19 cellular contexts compared by ENCODE assay signal in the genomic region with DNA sequence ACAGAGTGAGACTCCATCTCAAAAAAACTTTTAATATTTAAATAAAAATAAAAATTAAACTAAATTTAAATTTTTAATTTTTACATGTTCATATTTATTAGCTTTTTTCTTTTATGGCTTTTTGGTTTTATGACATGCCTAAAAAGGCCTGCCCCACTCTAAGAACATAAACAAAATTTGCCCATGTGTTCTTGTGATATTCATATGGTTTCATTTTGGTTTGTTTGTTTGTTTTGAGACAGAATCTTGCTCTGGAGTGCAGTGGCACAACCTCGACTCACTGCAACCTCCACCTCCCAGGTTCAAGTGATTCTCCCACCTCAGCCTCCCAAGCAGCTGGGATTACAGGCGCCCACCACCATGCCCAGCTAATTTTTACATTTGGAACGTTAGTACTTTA. TPM values are rescaled to one million over a fixed set of nuclear protein-coding genes. Genes with fewer than 3 reads are reported as not detected.
DNase-seq lines count a peak whose midpoint lies in the region; ATAC-seq and TF ChIP-seq lines count a peak whose summit lies in the region.
"Had no signal": no experiment of that assay in that cellular context is flagged by ENCODE, and none has a peak within 500 bp of the region (broad histone marks: within the 10 kb centered on the region; RNA-seq: fewer than 3 reads in every experiment).

No MANE protein-coding gene starts in this region.

- no peak overlapping the region for H2BK12ac ChIP-seq in trophoblast cell (ENCODE audit: low read length)

- H3K18ac ChIP-seq in trophoblast cell (ENCODE audit: low read length), result no peak overlapping the region

- no peak for TF ChIP-seq CTCF in HFFc6 (IDR thresholded peaks at IDR 0.05)
- no peak for TF ChIP-seq CTCF in endothelial cell (IDR thresholded peaks at IDR 0.05; ENCODE audit: unreplicated experiment)

- H3K27me3 Mint-ChIP-seq in HFFc6 (ENCODE audit: insufficient read depth), result no peaks in the 10 kb centered on the region
- H3K27me3 Mint-ChIP-seq in endothelial cell (ENCODE audit: unreplicated experiment), result peaks cover 6% of the 10 kb centered on the region
- H3K27me3 Mint-ChIP-seq: memory B cell had no signal

- no peak overlapping the region for H2AK5ac ChIP-seq in trophoblast cell (ENCODE audit: low read length)

- H3K36me3 Mint-ChIP-seq in HFFc6 (ENCODE audit: low read depth) (peaks cover 4% of the 10 kb centered on the region; the same call in 1 of the 2 replicates), endothelial cell (ENCODE audit: low read depth, unreplicated experiment) (no peaks in the 10 kb centered on the region)
- H3K36me3 Mint-ChIP-seq: memory B cell had no signal

- peak overlapping the region; percentile 100 for H3K27ac ChIP-seq in ACC112 (ENCODE audit: low read depth, low read length)
- H3K27ac ChIP-seq in trophoblast cell (ENCODE audit: low read depth, low read length), result peak overlapping the region; percentile 98

- H2BK5ac ChIP-seq in trophoblast cell (ENCODE audit: low read depth, low read length, poor library complexity), result no peak overlapping the region

- peaks cover 55% of the 10 kb centered on the region for H3K4me1 Mint-ChIP-seq in HFFc6 (ENCODE audit: low read depth)
- peaks cover 34% of the 10 kb centered on the region for H3K4me1 Mint-ChIP-seq in endothelial cell (ENCODE audit: unreplicated experiment)

- H3K27ac Mint-ChIP-seq in HFFc6 (peak overlapping the region; percentile 70), endothelial cell (ENCODE audit: unreplicated experiment) (peak overlapping the region; percentile 48)
- H3K27ac Mint-ChIP-seq: memory B cell had no signal

- no peaks in the 10 kb centered on the region for H3K9me3 Mint-ChIP-seq in HFFc6
- H3K9me3 Mint-ChIP-seq in endothelial cell (ENCODE audit: unreplicated experiment), result no peaks in the 10 kb centered on the region
- H3K9me3 Mint-ChIP-seq: memory B cell had no signal

- H4K8ac ChIP-seq in trophoblast cell (ENCODE audit: low read depth, low read length), result no peak overlapping the region

- peaks cover 24% of the 10 kb centered on the region for H3K79me1 ChIP-seq in trophoblast cell (ENCODE audit: low read length)

- H3K9me3 ChIP-seq in trophoblast cell (ENCODE audit: insufficient read depth, low read depth, low read length), result peaks cover 3% of the 10 kb centered on the region

- H3K4me3 Mint-ChIP-seq in HFFc6 (no peak overlapping the region), endothelial cell (ENCODE audit: unreplicated experiment) (no peak overlapping the region)
- H3K4me3 Mint-ChIP-seq: memory B cell had no signal

- H3K27me3 ChIP-seq in ACC112 (ENCODE audit: insufficient read depth, low read length), result no peaks in the 10 kb centered on the region
- no peaks in the 10 kb centered on the region for H3K27me3 ChIP-seq in trophoblast cell (ENCODE audit: insufficient read depth, low read length)
- H3K27me3 ChIP-seq: hepatocyte had no signal

- peak overlapping the region; percentile 46 for H2BK120ac ChIP-seq in trophoblast cell (ENCODE audit: insufficient read depth, low read length, poor library complexity)

- H4K91ac ChIP-seq in trophoblast cell (ENCODE audit: low read depth, low read length), result peak overlapping the region; percentile 43

- H3K4me2 ChIP-seq in trophoblast cell (ENCODE audit: low read length), result no peak overlapping the region
- H3K4me2 ChIP-seq: hepatocyte had no signal

- DNase-seq in HFFc6 (no peak), endothelial cell (ENCODE audit: low spot score) (no peak), trophoblast cell (no peak), iPS-NIHi7 (ENCODE audit: extremely low spot score) (no peak), COR-L47 (lab: John Stamatoyannopoulos, UW) (no peak), NCI-H446 treated with DMSO at 0.1 percent for 48 hours (lab: John Stamatoyannopoulos, UW) (no peak)
- DNase-seq: activated effector memory CD4-positive, alpha-beta T cell treated with anti-CD3 and anti-CD28 coated beads, Interleukin-2, amount 50 U/mL, for 16 hours; effector memory CD4-positive, alpha-beta T cell; Karpas-422; naive thymus-derived CD4-positive, alpha-beta T cell; NCI-H1092 treated with DMSO at 0.1 percent for 48 hours; NCI-H524; Right ventricle myocardium superior; stimulated activated CD8-positive, alpha-beta memory T cell treated with anti-CD3 and anti-CD28 coated beads, Interleukin-4, amount 100 ng/mL, for 48 hours; substantia nigra had no signal

- H3K4ac ChIP-seq in trophoblast cell (ENCODE audit: low read depth, low read length), result peak overlapping the region; percentile 64

- no peaks in the 10 kb centered on the region for H3K79me2 ChIP-seq in ACC112 (ENCODE audit: control insufficient read depth, insufficient read depth, low read length, unreplicated experiment)
- peaks cover 2% of the 10 kb centered on the region for H3K79me2 ChIP-seq in trophoblast cell (ENCODE audit: control insufficient read depth, insufficient read depth, low read length, poor library complexity)
- H3K79me2 ChIP-seq: hepatocyte had no signal

- no peak overlapping the region for H3K14ac ChIP-seq in trophoblast cell (ENCODE audit: low read length)

- H2AFZ ChIP-seq in ACC112 (ENCODE audit: low read length, unreplicated experiment) (no peak overlapping the region), trophoblast cell (ENCODE audit: insufficient read depth, low read length, poor library complexity) (no peak overlapping the region)
- H2AFZ ChIP-seq: hepatocyte had no signal

- H4K12ac ChIP-seq in trophoblast cell (ENCODE audit: low read depth, low read length), result no peak overlapping the region

- no peak overlapping the region for H3K9ac ChIP-seq in trophoblast cell (ENCODE audit: low read length)

- no peak for ATAC-seq in GM21786 (IDR thresholded peaks at IDR 0.05; ENCODE audit: unreplicated experiment)
- ATAC-seq: naive thymus-derived CD4-positive, alpha-beta T cell had no signal

- H3K4me3 ChIP-seq in ACC112 (ENCODE audit: low read depth, low read length) (no peak overlapping the region), trophoblast cell (ENCODE audit: low read depth, low read length) (no peak overlapping the region)
- H3K4me3 ChIP-seq: hepatocyte had no signal

- H3K4me1 ChIP-seq in ACC112 (ENCODE audit: control insufficient read depth, insufficient read depth, low read length, unreplicated experiment) (peaks cover 38% of the 10 kb centered on the region), trophoblast cell (ENCODE audit: control insufficient read depth in 1 of 2, insufficient read depth in 2 of 2, low read length in 2 of 2) (peaks cover 6 to 11% of the 10 kb centered on the region in 2 experiments)

- no peak overlapping the region for H3K23ac ChIP-seq in trophoblast cell (ENCODE audit: low read length)

- H3K36me3 ChIP-seq in ACC112 (ENCODE audit: insufficient read depth, low read length), result no peaks in the 10 kb centered on the region
- peaks cover 0 to 2% of the 10 kb centered on the region in 2 experiments for H3K36me3 ChIP-seq in trophoblast cell (ENCODE audit: control insufficient read depth in 1 of 2, insufficient read depth in 2 of 2, low read length in 2 of 2)

- no CpG with 5 or more reads among the region's 3 CpGs for WGBS in trophoblast cell (ENCODE audit: extremely low coverage, insufficient coverage, insufficient read length)

RNA-seq across cellular contexts. Expression of gene SUSD2, which starts 27.7 kb away (rescaled TPM):
- under 1 TPM; 0.11 to 0.24 (median 0.19) TPM for total RNA-seq in HFFc6 (2021; fragmentation: NEBNext Ultra II Directional; extraction: Animal tissue kit (Norgen Biotek cat#: 25700))
- 0.38 TPM for total RNA-seq in endothelial cell (ENCODE audit: unreplicated experiment)
- 36.0 and 40.8 TPM in 2 replicates for polyA plus RNA-seq in trophoblast cell (2013)

RNA-seq across cellular contexts. Expression of gene GGT5, which starts 35.9 kb away (rescaled TPM):
- under 1 TPM; 0.17 to 0.61 (median 0.27) TPM for total RNA-seq in HFFc6 (2021; fragmentation: NEBNext Ultra II Directional; extraction: Animal tissue kit (Norgen Biotek cat#: 25700))
- 1.6 TPM for total RNA-seq in endothelial cell (ENCODE audit: unreplicated experiment)
- polyA plus RNA-seq in trophoblast cell (2013), result 8.2 and 9.1 TPM in 2 replicates
- polyA plus RNA-seq: naive thymus-derived CD4-positive, alpha-beta T cell had no signal
